2 cellular contexts compared by ENCODE assay signal in the genomic region with DNA sequence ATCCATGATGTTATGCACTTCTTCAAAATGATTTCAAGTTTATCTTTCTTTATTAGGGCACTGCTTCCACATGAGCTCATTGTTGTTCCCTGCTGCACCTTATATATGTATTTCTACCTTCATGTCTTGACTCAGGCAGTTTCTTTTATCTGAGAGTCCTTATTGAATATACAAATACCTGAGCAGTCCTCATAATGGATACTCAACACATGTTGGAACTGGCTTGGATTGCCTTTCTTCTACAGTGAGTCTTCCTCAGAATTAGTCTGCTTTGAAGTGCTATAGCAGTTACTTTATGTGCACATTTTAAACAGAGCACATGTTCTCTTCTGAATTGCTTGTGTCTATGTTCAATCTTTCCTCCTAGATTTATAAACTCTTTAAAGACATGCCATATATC.
TF ChIP-seq lines count a peak whose summit lies in the region.

No MANE protein-coding gene starts in this region.

TF ChIP-seq in A549, 52 proteins besides CTCF, POLR2A, EP300 and RAD21 (continued from another document):
- no peak for TF ChIP-seq HMGXB4 (CRISPR knock-in tag; IDR thresholded peaks at IDR 0.05; ENCODE audit: borderline replicate concordance)
- TF ChIP-seq, protein P1, sequence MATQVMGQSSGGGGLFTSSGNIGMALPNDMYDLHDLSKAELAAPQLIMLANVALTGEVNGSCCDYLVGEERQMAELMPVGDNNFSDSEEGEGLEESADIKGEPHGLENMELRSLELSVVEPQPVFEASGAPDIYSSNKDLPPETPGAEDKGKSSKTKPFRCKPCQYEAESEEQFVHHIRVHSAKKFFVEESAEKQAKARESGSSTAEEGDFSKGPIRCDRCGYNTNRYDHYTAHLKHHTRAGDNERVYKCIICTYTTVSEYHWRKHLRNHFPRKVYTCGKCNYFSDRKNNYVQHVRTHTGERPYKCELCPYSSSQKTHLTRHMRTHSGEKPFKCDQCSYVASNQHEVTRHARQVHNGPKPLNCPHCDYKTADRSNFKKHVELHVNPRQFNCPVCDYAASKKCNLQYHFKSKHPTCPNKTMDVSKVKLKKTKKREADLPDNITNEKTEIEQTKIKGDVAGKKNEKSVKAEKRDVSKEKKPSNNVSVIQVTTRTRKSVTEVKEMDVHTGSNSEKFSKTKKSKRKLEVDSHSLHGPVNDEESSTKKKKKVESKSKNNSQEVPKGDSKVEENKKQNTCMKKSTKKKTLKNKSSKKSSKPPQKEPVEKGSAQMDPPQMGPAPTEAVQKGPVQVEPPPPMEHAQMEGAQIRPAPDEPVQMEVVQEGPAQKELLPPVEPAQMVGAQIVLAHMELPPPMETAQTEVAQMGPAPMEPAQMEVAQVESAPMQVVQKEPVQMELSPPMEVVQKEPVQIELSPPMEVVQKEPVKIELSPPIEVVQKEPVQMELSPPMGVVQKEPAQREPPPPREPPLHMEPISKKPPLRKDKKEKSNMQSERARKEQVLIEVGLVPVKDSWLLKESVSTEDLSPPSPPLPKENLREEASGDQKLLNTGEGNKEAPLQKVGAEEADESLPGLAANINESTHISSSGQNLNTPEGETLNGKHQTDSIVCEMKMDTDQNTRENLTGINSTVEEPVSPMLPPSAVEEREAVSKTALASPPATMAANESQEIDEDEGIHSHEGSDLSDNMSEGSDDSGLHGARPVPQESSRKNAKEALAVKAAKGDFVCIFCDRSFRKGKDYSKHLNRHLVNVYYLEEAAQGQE (IDR thresholded peaks at IDR 0.05), result no peak
- no peak for TF ChIP-seq SREBF2 (IDR thresholded peaks at IDR 0.05)
- no peak for TF ChIP-seq BHLHE40 (IDR thresholded peaks at IDR 0.05; ENCODE audit: low read depth, low read length)
- no peak for TF ChIP-seq MAFK (IDR thresholded peaks at IDR 0.05; ENCODE audit: partially characterized antibody)
- no peak for TF ChIP-seq GATA3 (IDR thresholded peaks at IDR 0.05; ENCODE audit: borderline replicate concordance)
- no peak for TF ChIP-seq JUNB (IDR thresholded peaks at IDR 0.05)
- TF ChIP-seq NR3C1 (IDR thresholded peaks at IDR 0.05), result no peak
- TF ChIP-seq CHD2 (IDR thresholded peaks at IDR 0.05; ENCODE audit: low read length, partially characterized antibody), result no peak
- no peak for TF ChIP-seq MYC (IDR thresholded peaks at IDR 0.05; ENCODE audit: borderline replicate concordance, low read length)
TF ChIP-seq in A549: peak in this region for 0.

TF ChIP-seq in GM23338, 12 proteins besides CTCF, POLR2A, EP300 and RAD21 (continued from another document):
- TF ChIP-seq, protein P2, sequence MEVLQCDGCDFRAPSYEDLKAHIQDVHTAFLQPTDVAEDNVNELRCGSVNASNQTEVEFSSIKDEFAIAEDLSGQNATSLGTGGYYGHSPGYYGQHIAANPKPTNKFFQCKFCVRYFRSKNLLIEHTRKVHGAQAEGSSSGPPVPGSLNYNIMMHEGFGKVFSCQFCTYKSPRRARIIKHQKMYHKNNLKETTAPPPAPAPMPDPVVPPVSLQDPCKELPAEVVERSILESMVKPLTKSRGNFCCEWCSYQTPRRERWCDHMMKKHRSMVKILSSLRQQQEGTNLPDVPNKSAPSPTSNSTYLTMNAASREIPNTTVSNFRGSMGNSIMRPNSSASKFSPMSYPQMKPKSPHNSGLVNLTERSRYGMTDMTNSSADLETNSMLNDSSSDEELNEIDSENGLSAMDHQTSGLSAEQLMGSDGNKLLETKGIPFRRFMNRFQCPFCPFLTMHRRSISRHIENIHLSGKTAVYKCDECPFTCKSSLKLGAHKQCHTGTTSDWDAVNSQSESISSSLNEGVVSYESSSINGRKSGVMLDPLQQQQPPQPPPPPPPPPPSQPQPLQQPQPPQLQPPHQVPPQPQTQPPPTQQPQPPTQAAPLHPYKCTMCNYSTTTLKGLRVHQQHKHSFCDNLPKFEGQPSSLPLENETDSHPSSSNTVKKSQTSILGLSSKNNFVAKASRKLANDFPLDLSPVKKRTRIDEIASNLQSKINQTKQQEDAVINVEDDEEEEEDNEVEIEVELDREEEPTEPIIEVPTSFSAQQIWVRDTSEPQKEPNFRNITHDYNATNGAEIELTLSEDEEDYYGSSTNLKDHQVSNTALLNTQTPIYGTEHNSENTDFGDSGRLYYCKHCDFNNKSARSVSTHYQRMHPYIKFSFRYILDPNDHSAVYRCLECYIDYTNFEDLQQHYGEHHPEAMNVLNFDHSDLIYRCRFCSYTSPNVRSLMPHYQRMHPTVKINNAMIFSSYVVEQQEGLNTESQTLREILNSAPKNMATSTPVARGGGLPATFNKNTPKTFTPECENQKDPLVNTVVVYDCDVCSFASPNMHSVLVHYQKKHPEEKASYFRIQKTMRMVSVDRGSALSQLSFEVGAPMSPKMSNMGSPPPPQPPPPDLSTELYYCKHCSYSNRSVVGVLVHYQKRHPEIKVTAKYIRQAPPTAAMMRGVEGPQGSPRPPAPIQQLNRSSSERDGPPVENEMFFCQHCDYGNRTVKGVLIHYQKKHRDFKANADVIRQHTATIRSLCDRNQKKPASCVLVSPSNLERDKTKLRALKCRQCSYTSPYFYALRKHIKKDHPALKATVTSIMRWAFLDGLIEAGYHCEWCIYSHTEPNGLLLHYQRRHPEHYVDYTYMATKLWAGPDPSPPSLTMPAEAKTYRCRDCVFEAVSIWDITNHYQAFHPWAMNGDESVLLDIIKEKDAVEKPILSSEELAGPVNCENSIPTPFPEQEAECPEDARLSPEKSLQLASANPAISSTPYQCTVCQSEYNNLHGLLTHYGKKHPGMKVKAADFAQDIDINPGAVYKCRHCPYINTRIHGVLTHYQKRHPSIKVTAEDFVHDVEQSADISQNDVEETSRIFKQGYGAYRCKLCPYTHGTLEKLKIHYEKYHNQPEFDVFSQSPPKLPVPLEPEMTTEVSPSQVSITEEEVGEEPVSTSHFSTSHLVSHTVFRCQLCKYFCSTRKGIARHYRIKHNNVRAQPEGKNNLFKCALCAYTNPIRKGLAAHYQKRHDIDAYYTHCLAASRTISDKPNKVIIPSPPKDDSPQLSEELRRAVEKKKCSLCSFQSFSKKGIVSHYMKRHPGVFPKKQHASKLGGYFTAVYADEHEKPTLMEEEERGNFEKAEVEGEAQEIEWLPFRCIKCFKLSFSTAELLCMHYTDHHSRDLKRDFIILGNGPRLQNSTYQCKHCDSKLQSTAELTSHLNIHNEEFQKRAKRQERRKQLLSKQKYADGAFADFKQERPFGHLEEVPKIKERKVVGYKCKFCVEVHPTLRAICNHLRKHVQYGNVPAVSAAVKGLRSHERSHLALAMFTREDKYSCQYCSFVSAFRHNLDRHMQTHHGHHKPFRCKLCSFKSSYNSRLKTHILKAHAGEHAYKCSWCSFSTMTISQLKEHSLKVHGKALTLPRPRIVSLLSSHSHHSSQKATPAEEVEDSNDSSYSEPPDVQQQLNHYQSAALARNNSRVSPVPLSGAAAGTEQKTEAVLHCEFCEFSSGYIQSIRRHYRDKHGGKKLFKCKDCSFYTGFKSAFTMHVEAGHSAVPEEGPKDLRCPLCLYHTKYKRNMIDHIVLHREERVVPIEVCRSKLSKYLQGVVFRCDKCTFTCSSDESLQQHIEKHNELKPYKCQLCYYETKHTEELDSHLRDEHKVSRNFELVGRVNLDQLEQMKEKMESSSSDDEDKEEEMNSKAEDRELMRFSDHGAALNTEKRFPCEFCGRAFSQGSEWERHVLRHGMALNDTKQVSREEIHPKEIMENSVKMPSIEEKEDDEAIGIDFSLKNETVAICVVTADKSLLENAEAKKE (CRISPR knock-in tag; IDR thresholded peaks at IDR 0.05), result no peak
- TF ChIP-seq, protein P1 (IDR thresholded peaks at IDR 0.05; ENCODE audit: unreplicated experiment), result no peak
- TF ChIP-seq ZNF114 (CRISPR knock-in tag; IDR thresholded peaks at IDR 0.05), result no peak
- TF ChIP-seq, protein P3, sequence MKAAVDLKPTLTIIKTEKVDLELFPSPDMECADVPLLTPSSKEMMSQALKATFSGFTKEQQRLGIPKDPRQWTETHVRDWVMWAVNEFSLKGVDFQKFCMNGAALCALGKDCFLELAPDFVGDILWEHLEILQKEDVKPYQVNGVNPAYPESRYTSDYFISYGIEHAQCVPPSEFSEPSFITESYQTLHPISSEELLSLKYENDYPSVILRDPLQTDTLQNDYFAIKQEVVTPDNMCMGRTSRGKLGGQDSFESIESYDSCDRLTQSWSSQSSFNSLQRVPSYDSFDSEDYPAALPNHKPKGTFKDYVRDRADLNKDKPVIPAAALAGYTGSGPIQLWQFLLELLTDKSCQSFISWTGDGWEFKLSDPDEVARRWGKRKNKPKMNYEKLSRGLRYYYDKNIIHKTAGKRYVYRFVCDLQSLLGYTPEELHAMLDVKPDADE (IDR thresholded peaks at IDR 0.05), result no peak
- TF ChIP-seq POLR2AphosphoS5 (IDR thresholded peaks at IDR 0.05; ENCODE audit: low read depth), result no peak
